21 cellular contexts compared by ENCODE assay signal in the genomic region with DNA sequence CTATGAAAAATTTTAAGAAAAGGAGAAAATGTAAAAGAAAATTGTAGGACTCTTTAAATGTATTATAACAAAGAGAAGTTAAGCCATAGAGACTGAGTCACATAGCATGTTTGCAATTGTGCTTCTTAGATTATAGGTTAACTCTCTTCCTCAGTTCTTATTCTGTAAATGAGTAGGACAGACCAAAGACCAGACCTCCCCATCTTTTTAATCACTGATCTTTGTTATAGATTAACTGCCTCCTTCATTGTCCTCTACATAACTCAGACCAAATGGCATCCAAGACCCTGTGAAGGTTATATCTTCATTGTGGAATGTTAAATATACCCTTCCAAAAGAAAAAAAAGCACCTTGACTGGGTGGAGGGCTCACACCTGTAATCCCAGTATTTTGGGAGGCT.
"Had no signal": no experiment of that assay in that cellular context is flagged by ENCODE, and none has a peak within 500 bp of the region (broad histone marks: within the 10 kb centered on the region; RNA-seq: fewer than 3 reads in every experiment).

No MANE protein-coding gene starts in this region.

- ATAC-seq: activated CD4-positive, alpha-beta T cell treated with anti-CD3 and anti-CD28 coated beads for 36 hours; activated T-cell treated with anti-CD3 and anti-CD28 coated beads, Interleukin-2, amount 50 U/mL, for 4 hours; left cardiac atrium; pancreas; psoas muscle; right cardiac atrium; stimulated activated naive CD8-positive, alpha-beta T cell treated with anti-CD3 and anti-CD28 coated beads, Interleukin-15, amount 100 ng/mL, for 72 hours; T-helper 17 cell had no signal

- DNase-seq: activated B cell treated with CpG ODN at 0.5 μM for 24 hours; activated CD4-positive, alpha-beta T cell treated with anti-CD3 and anti-CD28 coated beads for 36 hours; activated CD4-positive, alpha-beta T cell treated with anti-CD3 and anti-CD28 coated beads, Interleukin-2, amount 50 U/mL, for 48 hours; activated CD8-positive, alpha-beta memory T cell treated with anti-CD3 and anti-CD28 coated beads, Interleukin-2, amount 50 U/mL, for 48 hours; activated naive CD4-positive, alpha-beta T cell; activated T-cell treated with anti-CD3 and anti-CD28 coated beads, Interleukin-2, amount 50 U/mL, for 4 hours; adrenal gland; brain microvascular endothelial cell; caudate nucleus; colonic mucosa; esophagus squamous epithelium; immature natural killer cell; left cardiac atrium; nephron progenitor cell; pancreas; psoas muscle; right cardiac atrium; stimulated activated CD4-positive, alpha-beta T cell treated with anti-CD3 and anti-CD28 coated beads, Interleukin-1b, Interleukin-23, amount 100 ng/mL, for 48 hours; stimulated activated naive CD8-positive, alpha-beta T cell treated with anti-CD3 and anti-CD28 coated beads, Interleukin-15, amount 100 ng/mL, for 72 hours; T-helper 17 cell; tibial artery had no signal
